Comparison of ENCODE assay signal across 9 cellular contexts in genomic region chr2:166384774-166385173, GRCh38. TPM values are rescaled to one million over a fixed set of nuclear protein-coding genes. Genes with fewer than 3 reads are reported as not detected.
A peak's percentile ranks its signal among the peaks of the same experiment; 100 is the strongest.
DNase-seq lines count a peak whose midpoint lies in the region; ATAC-seq and TF ChIP-seq lines count a peak whose summit lies in the region.
"Had no signal": no experiment of that assay in that cellular context is flagged by ENCODE, and none has a peak within 500 bp of the region (broad histone marks: within the 10 kb centered on the region; RNA-seq: fewer than 3 reads in every experiment).

No MANE protein-coding gene starts in this region.

- H3K27ac ChIP-seq in DOHH2 (ENCODE audit: low read depth, low read length) (no peak overlapping the region), KMS-11 (no peak overlapping the region), brain microvascular endothelial cell (no peak overlapping the region), neural cell (ENCODE audit: low read length) (no peak overlapping the region)
- H3K27ac ChIP-seq: HL-60 had no signal

- H3K27me3 ChIP-seq in DOHH2 (ENCODE audit: control insufficient read depth, low read length) (no peaks in the 10 kb centered on the region), KMS-11 (ENCODE audit: insufficient read depth, low read depth) (no peaks in the 10 kb centered on the region), brain microvascular endothelial cell (replicated peaks) (no peaks in the 10 kb centered on the region), neural cell (ENCODE audit: insufficient read depth, low read depth, low read length) (no peaks in the 10 kb centered on the region)

- DNase-seq in brain microvascular endothelial cell: no peak

- TF ChIP-seq RAD21 in neural cell (conservative IDR thresholded peaks at IDR 0.05): peak; percentile 53

- no peaks in the 10 kb centered on the region for H3K4me1 ChIP-seq in DOHH2 (ENCODE audit: control insufficient read depth, low read length)
- peaks cover 8% of the 10 kb centered on the region for H3K4me1 ChIP-seq in KMS-11 (ENCODE audit: low read depth, poor library complexity, severe bottlenecking)

- H3K36me3 ChIP-seq in DOHH2 (ENCODE audit: control insufficient read depth, low read length) (no peaks in the 10 kb centered on the region), KMS-11 (ENCODE audit: insufficient read depth) (no peaks in the 10 kb centered on the region), brain microvascular endothelial cell (replicated peaks) (no peaks in the 10 kb centered on the region), neural cell (ENCODE audit: insufficient read depth, low read length) (no peaks in the 10 kb centered on the region)

- H3F3A ChIP-seq in DOHH2 (ENCODE audit: control insufficient read depth, insufficient read depth) (no peaks in the 10 kb centered on the region), neural cell (ENCODE audit: insufficient read depth, low read length, poor library complexity, severe bottlenecking) (no peaks in the 10 kb centered on the region)

- H4K20me1 ChIP-seq in DOHH2 (ENCODE audit: control insufficient read depth, insufficient read depth, low read depth, low read length) (no peaks in the 10 kb centered on the region), KMS-11 (ENCODE audit: insufficient read depth) (no peaks in the 10 kb centered on the region), neural cell (ENCODE audit: insufficient read depth) (no peaks in the 10 kb centered on the region)

- ATAC-seq in GM18870 (IDR thresholded peaks at IDR 0.05; ENCODE audit: unreplicated experiment): no peak
- ATAC-seq in HG03342 (IDR thresholded peaks at IDR 0.05; ENCODE audit: unreplicated experiment): no peak
- ATAC-seq in HG03442 (IDR thresholded peaks at IDR 0.05; ENCODE audit: unreplicated experiment): no peak
- ATAC-seq in HG03469 (IDR thresholded peaks at IDR 0.05; ENCODE audit: unreplicated experiment): no peak

- no peak overlapping the region for H3K9ac ChIP-seq in KMS-11
- no peak overlapping the region for H3K9ac ChIP-seq in neural cell (ENCODE audit: low read length)

- no peak for TF ChIP-seq EP300 in neural cell (conservative IDR thresholded peaks at IDR 0.05; ENCODE audit: poor library complexity, severe bottlenecking)

- TF ChIP-seq CTCF in DOHH2 (IDR thresholded peaks at IDR 0.05; ENCODE audit: low read depth, low read length, poor library complexity, severe bottlenecking) (peak; percentile 59), KMS-11 (conservative IDR thresholded peaks at IDR 0.05; ENCODE audit: low read depth, low read length) (peak; percentile 76), brain microvascular endothelial cell (IDR thresholded peaks at IDR 0.05; ENCODE audit: low read depth, low read length, missing control alignments) (peak; percentile 33), neural cell (IDR thresholded peaks at IDR 0.05; ENCODE audit: poor library complexity, severe bottlenecking) (peak; percentile 66)

- no peaks in the 10 kb centered on the region for H3K9me2 ChIP-seq in DOHH2 (replicated peaks; ENCODE audit: control insufficient read depth, low read length)
- no peaks in the 10 kb centered on the region for H3K9me2 ChIP-seq in neural cell (ENCODE audit: insufficient read depth, low read length)

- H3K4me2 ChIP-seq in DOHH2 (ENCODE audit: low read length) (no peak overlapping the region), KMS-11 (no peak overlapping the region), neural cell (ENCODE audit: low read length) (no peak overlapping the region)

- H3K79me2 ChIP-seq in DOHH2 (ENCODE audit: control insufficient read depth, low read length) (no peaks in the 10 kb centered on the region), KMS-11 (ENCODE audit: insufficient read depth, low read depth) (no peaks in the 10 kb centered on the region), neural cell (replicated peaks; ENCODE audit: insufficient read depth, low read length) (no peaks in the 10 kb centered on the region)

- in situ Hi-C loops in brain microvascular endothelial cell (cut with HindIII; ENCODE audit: low pct_ligation_motif_present, low sequenced_read_pairs): loop anchor here (25.0 kb wide), 1 partner anchor 197 kb away; no protein-coding TSS in a partner anchor

- no peak overlapping the region for H3K4me3 ChIP-seq in DOHH2 (ENCODE audit: low read length)
- no peak overlapping the region for H3K4me3 ChIP-seq in KMS-11 (IDR thresholded peaks at IDR 0.05; ENCODE audit: insufficient read depth, low read depth, low read length)
- H3K4me3 ChIP-seq in brain microvascular endothelial cell (ENCODE audit: low read depth, low read length): no peak overlapping the region
- no peak overlapping the region for H3K4me3 ChIP-seq in neural cell (ENCODE audit: low read length)

- H2AFZ ChIP-seq in KMS-11 (ENCODE audit: low read depth): no peak overlapping the region
- H2AFZ ChIP-seq in neural cell (ENCODE audit: low read depth, low read length): no peak overlapping the region

- no peaks in the 10 kb centered on the region for H3K9me3 ChIP-seq in DOHH2 (ENCODE audit: control insufficient read depth, insufficient read depth, low read length)
- no peaks in the 10 kb centered on the region for H3K9me3 ChIP-seq in neural cell (ENCODE audit: low read length)

TF ChIP-seq in neural cell, 6 proteins besides CTCF, POLR2A, EP300 and RAD21:
- TF ChIP-seq MXI1 (conservative IDR thresholded peaks at IDR 0.05; ENCODE audit: poor library complexity, severe bottlenecking) (no peak), REST (IDR thresholded peaks at IDR 0.05; ENCODE audit: borderline replicate concordance) (no peak), TAF1 (IDR thresholded peaks at IDR 0.05; ENCODE audit: low read depth) (no peak), SMC3 (conservative IDR thresholded peaks at IDR 0.05; ENCODE audit: poor library complexity) (peak; percentile 67), EZH2 (IDR thresholded peaks at IDR 0.05; ENCODE audit: borderline replicate concordance, insufficient read depth, low read length, poor library complexity, severe bottlenecking) (no peak), POLR2AphosphoS5 (IDR thresholded peaks at IDR 0.05) (no peak)

RNA-seq across cellular contexts. Expression of gene SCN9A, which starts 9.0 kb away (rescaled TPM):
- polyA plus RNA-seq in neural cell: 8.3 and 10.4 TPM in 2 replicates
- 32.9 and 40.5 TPM in 2 replicates for polyA minus RNA-seq in neural cell
